In the genomic region with DNA sequence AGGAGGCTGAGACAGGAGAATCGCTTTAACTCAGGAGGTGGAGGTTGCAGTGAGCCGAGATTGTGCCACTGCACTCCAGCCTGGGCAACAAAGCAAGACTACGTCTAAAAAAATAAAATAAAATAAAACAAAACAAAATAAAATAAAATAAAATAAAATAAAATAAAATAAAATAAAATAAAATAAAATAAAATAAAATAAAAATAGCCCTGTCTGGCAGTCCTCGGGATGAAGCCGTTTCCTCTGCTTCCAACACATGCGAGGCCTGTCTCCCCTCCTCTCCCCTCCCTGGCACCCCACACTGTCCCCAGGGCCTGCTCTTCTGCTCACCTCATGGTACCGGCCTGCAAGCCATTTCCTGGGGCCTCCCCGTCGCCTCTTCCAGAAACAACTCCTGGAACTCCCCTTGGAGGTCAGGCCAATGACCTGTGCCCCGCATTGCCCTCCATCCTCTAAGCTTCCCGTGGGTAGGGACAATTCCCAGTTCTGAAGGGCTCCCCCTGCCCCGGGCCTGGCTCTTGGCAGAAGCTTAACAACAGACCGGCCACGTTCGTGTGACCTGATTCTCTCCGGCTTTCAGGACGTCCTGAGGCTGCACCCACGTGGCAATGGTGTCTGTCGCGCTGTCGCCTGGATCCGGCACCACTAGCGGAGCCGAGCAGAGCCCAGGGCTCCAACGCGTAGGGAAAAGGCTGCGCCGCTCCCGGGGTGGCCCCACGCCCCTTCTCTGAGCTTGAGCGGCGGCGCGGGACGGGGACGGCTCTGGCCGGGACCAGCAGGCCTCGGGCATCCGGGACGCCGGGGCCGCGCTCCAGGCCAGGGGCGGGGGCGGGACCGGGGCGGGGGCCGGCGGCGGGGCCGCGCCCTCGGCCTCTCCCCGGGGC, we compare ENCODE assay signal across 8 cellular contexts. TPM values are rescaled to one million over a fixed set of nuclear protein-coding genes. Genes with fewer than 3 reads are reported as not detected.
A peak's percentile ranks its signal among the peaks of the same experiment; 100 is the strongest.
DNase-seq lines count a peak whose midpoint lies in the region; ATAC-seq and TF ChIP-seq lines count a peak whose summit lies in the region.

No MANE protein-coding gene starts in this region.

- peak overlapping the region; percentile 51 for H3K4me3 ChIP-seq in HUES48 (ENCODE audit: low read depth, low read length)
- H3K4me3 ChIP-seq in fibroblast of mammary gland (ENCODE audit: control insufficient read depth, low read depth, low read length): peak overlapping the region; percentile 63

- no peaks in the 10 kb centered on the region for H3K9me3 Mint-ChIP-seq in activated CD8-positive, alpha-beta memory T cell treated with anti-CD3 and anti-CD28 coated beads, Interleukin-2, amount 10 ng/mL, durations not matched to agents 7 days and 5 days (ENCODE audit: low read depth)
- no peaks in the 10 kb centered on the region for H3K9me3 Mint-ChIP-seq in nephron progenitor cell

- no peaks in the 10 kb centered on the region for H3K27me3 Mint-ChIP-seq in activated CD8-positive, alpha-beta memory T cell treated with anti-CD3 and anti-CD28 coated beads, Interleukin-2, amount 10 ng/mL, durations not matched to agents 7 days and 5 days
- no peaks in the 10 kb centered on the region for H3K27me3 Mint-ChIP-seq in nephron progenitor cell (ENCODE audit: low read depth, poor library complexity)

- DNase-seq in GM03348 (ENCODE audit: low spot score) (peak; percentile 91), fibroblast of mammary gland (ENCODE audit: low read depth) (peak; percentile 34), nephron progenitor cell (peak; percentile 75), putamen (ENCODE audit: low spot score) (no peak), globus pallidus (ENCODE audit: low spot score) (no peak)
- DNase-seq in activated CD8-positive, alpha-beta memory T cell treated with anti-CD3 and anti-CD28 coated beads, Interleukin-2, amount 10 ng/mL, durations not matched to agents 7 days and 5 days: peak; percentile 68

- CTCF ChIA-PET in activated CD8-positive, alpha-beta memory T cell treated with anti-CD3 and anti-CD28 coated beads, Interleukin-2, amount 10 ng/mL, durations not matched to agents 7 days and 5 days (lab: Charles Lee): interaction anchor here (0.9 to 2.6 kb wide), 4 partner anchors 10 to 78 kb away, joined by 3 to 8 read pairs (median 3); no protein-coding TSS in a partner anchor

- peak; percentile 72 for ATAC-seq in activated CD8-positive, alpha-beta memory T cell treated with anti-CD3 and anti-CD28 coated beads, Interleukin-2, amount 10 ng/mL, durations not matched to agents 7 days and 5 days
- ATAC-seq in HG03196 (IDR thresholded peaks at IDR 0.05; ENCODE audit: unreplicated experiment): no peak

- no peaks in the 10 kb centered on the region for H3K27me3 ChIP-seq in HUES48 (ENCODE audit: control insufficient read depth, insufficient read depth, low read length)

- H3K27ac Mint-ChIP-seq in activated CD8-positive, alpha-beta memory T cell treated with anti-CD3 and anti-CD28 coated beads, Interleukin-2, amount 10 ng/mL, durations not matched to agents 7 days and 5 days: peak overlapping the region; percentile 90
- H3K27ac Mint-ChIP-seq in nephron progenitor cell: no peak overlapping the region

- no peaks in the 10 kb centered on the region for H3K36me3 ChIP-seq in HUES48 (ENCODE audit: control insufficient read depth, insufficient read depth, low read length)

- H3K9ac ChIP-seq in HUES48 (ENCODE audit: low read depth, low read length): peak overlapping the region; percentile 31

- no peaks in the 10 kb centered on the region for H3K4me1 ChIP-seq in HUES48 (ENCODE audit: control insufficient read depth, insufficient read depth, low read length)

- TF ChIP-seq CTCF in fibroblast of mammary gland (conservative IDR thresholded peaks at IDR 0.05; ENCODE audit: control insufficient read depth, insufficient read depth, low read depth, low read length) (no peak), nephron progenitor cell (IDR thresholded peaks at IDR 0.05) (no peak)

- H3K9me3 ChIP-seq in HUES48 (ENCODE audit: control insufficient read depth, insufficient read depth, low read length): no peaks in the 10 kb centered on the region

- peaks cover 4% of the 10 kb centered on the region for H3K36me3 Mint-ChIP-seq in activated CD8-positive, alpha-beta memory T cell treated with anti-CD3 and anti-CD28 coated beads, Interleukin-2, amount 10 ng/mL, durations not matched to agents 7 days and 5 days
- no peaks in the 10 kb centered on the region for H3K36me3 Mint-ChIP-seq in nephron progenitor cell (ENCODE audit: low read depth)

- no peak overlapping the region for H3K27ac ChIP-seq in HUES48 (ENCODE audit: low read depth, low read length)

- H3K4me3 Mint-ChIP-seq in activated CD8-positive, alpha-beta memory T cell treated with anti-CD3 and anti-CD28 coated beads, Interleukin-2, amount 10 ng/mL, durations not matched to agents 7 days and 5 days: peak overlapping the region; percentile 85
- peak overlapping the region; percentile 82 for H3K4me3 Mint-ChIP-seq in nephron progenitor cell

- peaks cover 49% of the 10 kb centered on the region for H3K4me1 Mint-ChIP-seq in activated CD8-positive, alpha-beta memory T cell treated with anti-CD3 and anti-CD28 coated beads, Interleukin-2, amount 10 ng/mL, durations not matched to agents 7 days and 5 days
- peaks cover 60% of the 10 kb centered on the region for H3K4me1 Mint-ChIP-seq in nephron progenitor cell

RNA-seq across cellular contexts. Expression of gene PARVB, which starts 0.5 kb away (rescaled TPM):
- total RNA-seq in activated CD8-positive, alpha-beta memory T cell treated with anti-CD3 and anti-CD28 coated beads, Interleukin-2, amount 10 ng/mL, durations not matched to agents 7 days and 5 days: 10 to 100 TPM; 56.9 to 66.9 TPM

Comparison
In these comparisons a context has a peak if more than half of its experiments do, and no peak if none do; other contexts are left out.
1. DNase-seq: peak in GM03348 (single experiment), activated CD8-positive, alpha-beta memory T cell treated with anti-CD3 and anti-CD28 coated beads, Interleukin-2, amount 10 ng/mL, durations not matched to agents 7 days and 5 days (single experiment), fibroblast of mammary gland (single experiment) and nephron progenitor cell (single experiment); none in putamen (single experiment) and globus pallidus (single experiment).